1 cellular context compared by ENCODE assay signal in the genomic region with DNA sequence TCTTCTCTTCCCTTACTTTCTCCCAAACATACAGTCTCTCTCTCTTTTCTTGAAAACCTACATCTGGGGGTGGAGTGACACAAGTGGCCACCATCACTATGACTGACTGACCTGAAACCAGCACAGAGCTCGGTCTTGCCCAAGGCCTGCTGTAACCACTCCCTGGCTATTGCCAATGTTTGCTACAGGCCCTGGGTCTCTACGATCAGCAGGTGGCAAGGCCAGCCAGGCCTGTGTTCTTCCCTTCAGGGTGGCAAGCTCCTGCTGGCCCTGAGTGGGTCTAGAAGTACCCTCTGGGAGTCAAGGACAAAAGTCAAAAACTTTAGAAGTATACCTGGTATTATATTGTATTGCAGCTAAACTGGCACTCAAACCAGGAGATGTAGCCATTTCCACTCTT.
TF ChIP-seq lines count a peak whose summit lies in the region.

No MANE protein-coding gene starts in this region.

TF ChIP-seq in IMR-90, 13 proteins besides CTCF, POLR2A, EP300 and RAD21:
- TF ChIP-seq CHD1 (IDR thresholded peaks at IDR 0.05; ENCODE audit: low read depth, low read length) (no peak), MAZ (IDR thresholded peaks at IDR 0.05; ENCODE audit: borderline replicate concordance, low read depth, low read length) (no peak), NFE2L2 (IDR thresholded peaks at IDR 0.05; ENCODE audit: low read depth, low read length) (no peak), MXI1 (IDR thresholded peaks at IDR 0.05; ENCODE audit: borderline replicate concordance, low read depth, low read length) (no peak), MAFK (IDR thresholded peaks at IDR 0.05; ENCODE audit: low read depth, low read length) (no peak), RFX5 (IDR thresholded peaks at IDR 0.05; ENCODE audit: low read depth, low read length) (no peak)
- TF ChIP-seq, protein P1, sequence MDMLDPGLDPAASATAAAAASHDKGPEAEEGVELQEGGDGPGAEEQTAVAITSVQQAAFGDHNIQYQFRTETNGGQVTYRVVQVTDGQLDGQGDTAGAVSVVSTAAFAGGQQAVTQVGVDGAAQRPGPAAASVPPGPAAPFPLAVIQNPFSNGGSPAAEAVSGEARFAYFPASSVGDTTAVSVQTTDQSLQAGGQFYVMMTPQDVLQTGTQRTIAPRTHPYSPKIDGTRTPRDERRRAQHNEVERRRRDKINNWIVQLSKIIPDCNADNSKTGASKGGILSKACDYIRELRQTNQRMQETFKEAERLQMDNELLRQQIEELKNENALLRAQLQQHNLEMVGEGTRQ (IDR thresholded peaks at IDR 0.05; ENCODE audit: low read depth, low read length), result no peak
- TF ChIP-seq, protein P2, sequence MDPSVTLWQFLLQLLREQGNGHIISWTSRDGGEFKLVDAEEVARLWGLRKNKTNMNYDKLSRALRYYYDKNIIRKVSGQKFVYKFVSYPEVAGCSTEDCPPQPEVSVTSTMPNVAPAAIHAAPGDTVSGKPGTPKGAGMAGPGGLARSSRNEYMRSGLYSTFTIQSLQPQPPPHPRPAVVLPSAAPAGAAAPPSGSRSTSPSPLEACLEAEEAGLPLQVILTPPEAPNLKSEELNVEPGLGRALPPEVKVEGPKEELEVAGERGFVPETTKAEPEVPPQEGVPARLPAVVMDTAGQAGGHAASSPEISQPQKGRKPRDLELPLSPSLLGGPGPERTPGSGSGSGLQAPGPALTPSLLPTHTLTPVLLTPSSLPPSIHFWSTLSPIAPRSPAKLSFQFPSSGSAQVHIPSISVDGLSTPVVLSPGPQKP (IDR thresholded peaks at IDR 0.05; ENCODE audit: borderline replicate concordance, low read depth, low read length), result no peak
TF ChIP-seq in IMR-90: peak in this region for 0.
